In the genomic region with DNA sequence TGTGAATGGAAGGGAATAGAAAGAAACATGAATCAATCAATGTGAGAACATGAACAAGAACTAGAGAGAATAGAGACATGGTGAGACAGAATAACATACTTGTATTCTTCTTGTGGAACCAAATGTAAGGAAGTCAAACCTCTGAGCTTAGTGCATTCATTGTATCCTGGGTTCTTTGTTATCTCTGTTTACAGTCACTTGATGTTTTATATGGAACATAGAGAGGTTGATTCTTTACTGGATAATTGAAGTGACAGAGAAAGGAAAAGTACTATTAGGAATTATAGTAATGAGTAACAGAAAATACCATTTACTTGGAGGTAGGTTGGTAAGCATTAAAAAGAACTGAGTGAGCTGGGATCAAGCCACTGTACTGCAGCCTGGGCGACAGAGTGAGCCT, we compare ENCODE assay signal across 8 cellular contexts. TPM values are rescaled to one million over a fixed set of nuclear protein-coding genes. Genes with fewer than 3 reads are reported as not detected.
DNase-seq lines count a peak whose midpoint lies in the region; ATAC-seq and TF ChIP-seq lines count a peak whose summit lies in the region.

No MANE protein-coding gene starts in this region.

- no peaks in the 10 kb centered on the region for H3K27me3 Mint-ChIP-seq in activated T-cell treated with anti-CD3 and anti-CD28 coated beads, Interleukin-2, amount 50 U/mL, for 24 hours
- peaks cover 5% of the 10 kb centered on the region for H3K27me3 Mint-ChIP-seq in brain

- H3K9me3 Mint-ChIP-seq in activated T-cell treated with anti-CD3 and anti-CD28 coated beads, Interleukin-2, amount 50 U/mL, for 24 hours: no peaks in the 10 kb centered on the region
- no peaks in the 10 kb centered on the region for H3K9me3 Mint-ChIP-seq in brain

- peak overlapping the region; percentile 35 for H2AFZ ChIP-seq in smooth muscle cell (ENCODE audit: low read depth)

- peaks cover 14% of the 10 kb centered on the region for H3K4me1 ChIP-seq in smooth muscle cell (ENCODE audit: low read depth)

- no peak for ATAC-seq in HG02642 (IDR thresholded peaks at IDR 0.05; ENCODE audit: poor library complexity, unreplicated experiment)
- no peak for ATAC-seq in GM18867 (IDR thresholded peaks at IDR 0.05; ENCODE audit: unreplicated experiment)

- peaks cover 22% of the 10 kb centered on the region for H3K79me2 ChIP-seq in smooth muscle cell (ENCODE audit: low read depth)

- H3K4me3 Mint-ChIP-seq in activated T-cell treated with anti-CD3 and anti-CD28 coated beads, Interleukin-2, amount 50 U/mL, for 24 hours: no peak overlapping the region
- peak overlapping the region in 3 of 5 experiments; percentile 65 to 79 (median 72) for H3K4me3 Mint-ChIP-seq in brain

- no peaks in the 10 kb centered on the region for H3K9me3 ChIP-seq in smooth muscle cell (replicated peaks; ENCODE audit: low read depth)

- peak overlapping the region; percentile 86 for H3K27ac Mint-ChIP-seq in activated T-cell treated with anti-CD3 and anti-CD28 coated beads, Interleukin-2, amount 50 U/mL, for 24 hours
- peak overlapping the region in 4 of 5 experiments; percentile 44 to 82 (median 69) for H3K27ac Mint-ChIP-seq in brain

- H3F3A ChIP-seq in smooth muscle cell (ENCODE audit: low read depth): peaks cover 14% of the 10 kb centered on the region

- TF ChIP-seq CTCF in brain (conservative IDR thresholded peaks at IDR 0.05): no peak
- no peak for TF ChIP-seq CTCF in smooth muscle cell (IDR thresholded peaks at IDR 0.05; ENCODE audit: borderline replicate concordance, insufficient read depth, poor library complexity, severe bottlenecking)

- no peak for DNase-seq in activated T-cell treated with anti-CD3 and anti-CD28 coated beads, Interleukin-2, amount 50 U/mL, for 24 hours
- no peak for DNase-seq in activated T-cell treated with anti-CD3 and anti-CD28 coated beads, Interleukin-2, amount 50 U/mL, for 1 hour
- DNase-seq in NCI-H146 treated with DMSO at 0.1 percent for 48 hours (lab: John Stamatoyannopoulos, UW; ENCODE audit: unreplicated experiment): peak; percentile 23
- DNase-seq in smooth muscle cell (lab: John Stamatoyannopoulos, UW; ENCODE audit: unreplicated experiment): no peak
- no peak for DNase-seq in stimulated activated CD4-positive, alpha-beta T cell treated with anti-CD3 and anti-CD28 coated beads, Interleukin-2, amount 100 ng/mL, for 48 hours

- no peak overlapping the region for H3K4me3 ChIP-seq in smooth muscle cell

- WGBS in smooth muscle cell (ENCODE audit: low lambda C conversion rate): 89% methylated on average over 1 of the region's 1 CpG

- no peak overlapping the region for H3K9ac ChIP-seq in smooth muscle cell (ENCODE audit: low read depth)

- peaks cover 17% of the 10 kb centered on the region for H3K36me3 Mint-ChIP-seq in activated T-cell treated with anti-CD3 and anti-CD28 coated beads, Interleukin-2, amount 50 U/mL, for 24 hours (ENCODE audit: low read depth)
- H3K36me3 Mint-ChIP-seq in brain: peaks cover 5% of the 10 kb centered on the region

- H3K27ac ChIP-seq in smooth muscle cell (ENCODE audit: low read depth): no peak overlapping the region

- no peaks in the 10 kb centered on the region for H3K36me3 ChIP-seq in smooth muscle cell (ENCODE audit: low read depth)

- H3K27me3 ChIP-seq in smooth muscle cell (ENCODE audit: low read depth): no peaks in the 10 kb centered on the region

- peaks cover 14% of the 10 kb centered on the region for H3K4me1 Mint-ChIP-seq in activated T-cell treated with anti-CD3 and anti-CD28 coated beads, Interleukin-2, amount 50 U/mL, for 24 hours (ENCODE audit: low read depth)
- H3K4me1 Mint-ChIP-seq in brain: peaks cover under 1% of the 10 kb centered on the region

- H4K20me1 ChIP-seq in smooth muscle cell (ENCODE audit: low read depth): peaks cover 19% of the 10 kb centered on the region

- H3K4me2 ChIP-seq in smooth muscle cell: no peak overlapping the region

RNA-seq across cellular contexts. Expression of gene WNK1, which starts 2.5 kb away (rescaled TPM):
- polyA plus RNA-seq in brain (ENCODE audit: insufficient read depth, low read depth, low replicate concordance): 138 TPM
- total RNA-seq in smooth muscle cell: 95.0 and 104 TPM in 2 replicates
- polyA plus RNA-seq in smooth muscle cell: 42.2 and 62.5 TPM in 2 replicates
